9 cellular contexts compared by ENCODE assay signal in genomic region chr13:104565888-104566287, GRCh38.
"Had no signal": no experiment of that assay in that cellular context is flagged by ENCODE, and none has a peak within 500 bp of the region (broad histone marks: within the 10 kb centered on the region; RNA-seq: fewer than 3 reads in every experiment).

No MANE protein-coding gene starts in this region.

- FAIRE-seq: H1, HTR-8/SVneo, K562 had no signal

- DNase-seq: H7, HFFc6, IMR-90, KG1 had no signal

- ATAC-seq: GM23338, HCT116, K562 had no signal
